1 cellular context compared by ENCODE assay signal in the genomic region with DNA sequence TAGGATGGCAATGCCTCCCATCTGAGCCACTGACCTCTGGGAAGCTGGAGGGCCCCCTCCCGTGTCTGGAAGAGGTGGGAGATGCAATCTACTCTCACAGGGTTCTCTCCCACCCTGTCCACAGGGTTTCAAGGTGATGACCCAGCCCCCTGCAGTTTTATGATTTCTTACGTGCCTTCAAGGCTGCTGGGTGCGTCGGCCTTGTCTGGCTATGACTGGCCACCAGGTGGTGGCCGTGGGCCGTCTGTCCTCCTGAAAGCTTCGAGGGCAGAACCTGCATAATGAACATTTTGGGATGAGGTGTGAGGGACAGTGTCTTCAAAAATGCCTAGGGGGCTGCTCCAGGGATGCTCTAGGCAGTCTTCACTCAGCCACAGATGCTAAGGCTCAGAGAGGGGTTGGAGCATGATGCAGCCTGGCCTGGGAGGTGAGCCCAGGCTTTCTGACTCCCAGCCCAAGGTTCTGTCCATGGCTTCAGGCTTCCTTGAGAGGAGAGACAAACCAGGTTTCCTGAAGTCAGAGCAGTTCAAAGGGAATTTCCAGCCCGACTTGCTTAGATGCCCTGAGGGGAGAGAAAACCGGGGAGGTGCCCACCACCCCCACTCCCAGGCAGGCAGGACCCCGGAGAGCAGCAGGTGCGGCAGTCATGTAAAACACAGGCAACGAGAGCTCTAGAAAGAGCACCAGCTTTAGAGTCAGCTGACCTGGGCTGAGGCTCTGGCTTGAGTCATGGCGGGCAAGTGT.
TF ChIP-seq lines count a peak whose summit lies in the region.

No MANE protein-coding gene starts in this region.

TF ChIP-seq in SK-N-SH treated with all-trans-retinoic acid at 6 μM for 48 hours, 23 proteins besides CTCF, POLR2A, EP300 and RAD21 (continued from another document):
- TF ChIP-seq, protein P1, sequence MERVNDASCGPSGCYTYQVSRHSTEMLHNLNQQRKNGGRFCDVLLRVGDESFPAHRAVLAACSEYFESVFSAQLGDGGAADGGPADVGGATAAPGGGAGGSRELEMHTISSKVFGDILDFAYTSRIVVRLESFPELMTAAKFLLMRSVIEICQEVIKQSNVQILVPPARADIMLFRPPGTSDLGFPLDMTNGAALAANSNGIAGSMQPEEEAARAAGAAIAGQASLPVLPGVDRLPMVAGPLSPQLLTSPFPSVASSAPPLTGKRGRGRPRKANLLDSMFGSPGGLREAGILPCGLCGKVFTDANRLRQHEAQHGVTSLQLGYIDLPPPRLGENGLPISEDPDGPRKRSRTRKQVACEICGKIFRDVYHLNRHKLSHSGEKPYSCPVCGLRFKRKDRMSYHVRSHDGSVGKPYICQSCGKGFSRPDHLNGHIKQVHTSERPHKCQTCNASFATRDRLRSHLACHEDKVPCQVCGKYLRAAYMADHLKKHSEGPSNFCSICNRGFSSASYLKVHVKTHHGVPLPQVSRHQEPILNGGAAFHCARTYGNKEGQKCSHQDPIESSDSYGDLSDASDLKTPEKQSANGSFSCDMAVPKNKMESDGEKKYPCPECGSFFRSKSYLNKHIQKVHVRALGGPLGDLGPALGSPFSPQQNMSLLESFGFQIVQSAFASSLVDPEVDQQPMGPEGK (CRISPR knock-in tag; IDR thresholded peaks at IDR 0.05; ENCODE audit: borderline replicate concordance) = no peak
- TF ChIP-seq GLIS3 (CRISPR knock-in tag; IDR thresholded peaks at IDR 0.05) = no peak
